In the genomic region with DNA sequence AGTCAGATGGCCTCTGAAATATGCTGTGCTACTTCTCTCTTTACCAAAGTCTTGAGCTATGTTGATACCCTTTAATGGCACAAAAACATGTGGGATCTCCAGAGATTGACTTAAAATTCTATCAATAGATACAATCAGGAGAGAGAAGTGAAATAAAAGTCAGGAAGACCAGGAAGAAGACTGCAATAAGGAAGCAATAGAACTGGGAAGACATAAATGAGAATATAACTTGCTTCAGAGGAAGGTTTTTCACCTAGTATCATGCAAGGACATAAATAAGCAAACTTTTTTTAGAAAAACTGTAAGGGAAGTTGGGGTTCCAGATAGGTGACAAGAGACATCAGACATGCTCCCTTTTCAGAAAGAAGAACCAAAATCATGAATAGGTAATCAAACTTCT, we compare ENCODE assay signal across 16 cellular contexts.
A peak's percentile ranks its signal among the peaks of the same experiment; 100 is the strongest.
DNase-seq lines count a peak whose midpoint lies in the region; ATAC-seq and TF ChIP-seq lines count a peak whose summit lies in the region.
"Had no signal": no experiment of that assay in that cellular context is flagged by ENCODE, and none has a peak within 500 bp of the region (broad histone marks: within the 10 kb centered on the region; RNA-seq: fewer than 3 reads in every experiment).

No MANE protein-coding gene starts in this region.

- H3K9ac ChIP-seq in KMS-11: peak overlapping the region; percentile 42; the same call in 1 of the 2 replicates
- H3K9ac ChIP-seq: BLaER1 treated with 17β-estradiol and CSF1 and Interleukin-3, amounts not matched to agents 10 nM and 100 nM had no signal

- peaks cover 53% of the 10 kb centered on the region for H3K4me1 ChIP-seq in KMS-11 (ENCODE audit: low read depth, poor library complexity, severe bottlenecking)
- peaks cover 0 to 53% (median 22%) of the 10 kb centered on the region in 4 donors for H3K4me1 ChIP-seq in transverse colon
- H3K4me1 ChIP-seq: A549; BLaER1 treated with 17β-estradiol and CSF1 and Interleukin-3, amounts not matched to agents 10 nM and 100 nM; Caco-2 had no signal

- no peak overlapping the region for H2AFZ ChIP-seq in KMS-11 (ENCODE audit: low read depth)

- H4K20me1 ChIP-seq in KMS-11 (ENCODE audit: insufficient read depth): no peaks in the 10 kb centered on the region
- H4K20me1 ChIP-seq: BLaER1 treated with 17β-estradiol and CSF1 and Interleukin-3, amounts not matched to agents 10 nM and 100 nM had no signal

- ATAC-seq in left colon (peak; percentile 68), left lobe of liver (no peak), GM19397 (IDR thresholded peaks at IDR 0.05; ENCODE audit: unreplicated experiment) (no peak)
- ATAC-seq: A549; CD8-positive, alpha-beta T cell had no signal

- in situ Hi-C loops in transverse colon (cut with MboI; ENCODE audit: low pct_ligation_motif_present in 1 of 4, low pct_unique_long_range_greater_than_20kb in 1 of 4, low sequenced_read_pairs in 3 of 4): no loop called here

- DNase-seq in left colon (no peak), transverse colon (no peak), left lobe of liver (ENCODE audit: low spot score) (no peak)
- DNase-seq: AML-193; Caco-2; Calu3; CD4-positive, alpha-beta T cell; CD8-positive, alpha-beta T cell; DMS79 treated with DMSO at 0.1 percent for 48 hours; GF-D8 had no signal

- H3K27me3 ChIP-seq in KMS-11 (ENCODE audit: insufficient read depth, low read depth) (no peaks in the 10 kb centered on the region), transverse colon (no peaks in the 10 kb centered on the region)
- H3K27me3 ChIP-seq: BLaER1 treated with 17β-estradiol and CSF1 and Interleukin-3, amounts not matched to agents 10 nM and 100 nM had no signal

- TF ChIP-seq CTCF in KMS-11 (conservative IDR thresholded peaks at IDR 0.05; ENCODE audit: low read depth, low read length) (no peak), transverse colon (IDR thresholded peaks at IDR 0.05) (no peak)

- TF ChIP-seq POLR2A in transverse colon (IDR thresholded peaks at IDR 0.05): no peak

- H3K4me2 ChIP-seq in KMS-11: peak overlapping the region; percentile 44; the same call in 1 of the 2 replicates
- H3K4me2 ChIP-seq: A549; BLaER1 treated with 17β-estradiol and CSF1 and Interleukin-3, amounts not matched to agents 10 nM and 100 nM had no signal

- H3K4me3 ChIP-seq in KMS-11 (IDR thresholded peaks at IDR 0.05; ENCODE audit: insufficient read depth, low read depth, low read length): no peak overlapping the region
- H3K4me3 ChIP-seq in transverse colon: no peak overlapping the region
- H3K4me3 ChIP-seq: A549; BLaER1 treated with 17β-estradiol and CSF1 and Interleukin-3, amounts not matched to agents 10 nM and 100 nM had no signal

- intact Hi-C loops in left colon (cut with DNase I, micrococcal nuclease) (no loop called here), transverse colon (cut with DNase I; ENCODE audit: low total_unique reads) (no loop called here)

- H3K27ac ChIP-seq in KMS-11 (peak overlapping the region; percentile 76), transverse colon (peak overlapping the region; percentile 29 to 53 (median 44))
- H3K27ac ChIP-seq: 22Rv1; A549; BLaER1 treated with 17β-estradiol and CSF1 and Interleukin-3, amounts not matched to agents 10 nM and 100 nM; C4-2B had no signal

- H3K36me3 ChIP-seq in KMS-11 (ENCODE audit: insufficient read depth) (no peaks in the 10 kb centered on the region), transverse colon (no peaks in the 10 kb centered on the region)
- H3K36me3 ChIP-seq: BLaER1 treated with 17β-estradiol and CSF1 and Interleukin-3, amounts not matched to agents 10 nM and 100 nM had no signal

- no peaks in the 10 kb centered on the region for H3K79me2 ChIP-seq in KMS-11 (ENCODE audit: insufficient read depth, low read depth)

- no peak for TF ChIP-seq EP300 in transverse colon (IDR thresholded peaks at IDR 0.05; ENCODE audit: low read depth)

- no peaks in the 10 kb centered on the region for H3K9me3 ChIP-seq in transverse colon
- H3K9me3 ChIP-seq: A549, Caco-2 had no signal
